8 cellular contexts compared by ENCODE assay signal in the genomic region with DNA sequence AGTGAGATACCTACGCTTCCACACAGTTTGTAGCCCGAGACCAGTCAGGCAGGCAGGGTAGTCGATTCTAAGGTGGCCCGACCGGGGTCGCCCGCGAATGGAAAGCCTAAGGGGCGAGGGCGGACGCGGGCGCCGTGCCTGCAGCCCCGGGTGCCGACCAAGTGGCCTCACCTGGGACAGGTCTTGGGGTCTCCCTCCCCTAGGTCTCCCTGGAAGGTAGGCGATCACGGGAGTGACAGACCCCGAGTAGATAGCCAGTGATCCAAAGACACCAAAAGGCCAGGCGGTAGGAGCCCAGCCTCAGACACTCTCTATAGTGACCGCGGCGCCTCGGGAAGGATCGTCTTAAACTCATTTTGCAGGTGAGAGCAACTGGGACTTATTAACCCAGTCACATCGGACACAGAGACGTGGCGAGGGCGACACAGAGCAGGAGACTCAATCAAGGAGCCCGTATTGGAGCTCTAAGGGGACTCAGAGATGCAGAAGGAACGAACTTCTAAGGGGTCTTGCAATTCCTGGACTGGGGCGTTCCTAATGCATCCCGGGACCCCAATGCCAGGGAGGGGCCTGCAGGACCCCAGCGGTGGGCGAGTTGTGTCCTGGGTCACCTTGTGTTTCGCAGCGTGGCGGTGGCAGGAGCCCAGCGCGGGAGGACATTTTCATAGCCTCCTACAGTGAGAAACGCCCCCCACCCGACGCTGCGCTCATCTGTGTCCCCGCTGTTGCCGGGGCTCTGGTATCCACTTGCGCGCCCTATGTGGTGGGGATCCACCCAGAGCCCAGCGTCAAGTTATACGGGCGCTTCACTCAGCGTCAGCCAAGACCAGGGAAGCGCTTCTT. TPM values are rescaled to one million over a fixed set of nuclear protein-coding genes. Genes with fewer than 3 reads are reported as not detected.
DNase-seq lines count a peak whose midpoint lies in the region; ATAC-seq, FAIRE-seq and TF ChIP-seq lines count a peak whose summit lies in the region.
"Had no signal": no experiment of that assay in that cellular context is flagged by ENCODE, and none has a peak within 500 bp of the region (broad histone marks: within the 10 kb centered on the region; RNA-seq: fewer than 3 reads in every experiment).

No MANE protein-coding gene starts in this region.

- no peak overlapping the region for H3K14ac ChIP-seq in H1 (ENCODE audit: insufficient read length)

- H2AK5ac ChIP-seq in H1 (ENCODE audit: low read depth, low read length) = no peak overlapping the region

- no peaks in the 10 kb centered on the region for H3F3A ChIP-seq in MM.1S (ENCODE audit: insufficient read depth, low read length)

- H3K4me1 ChIP-seq in MM.1S (ENCODE audit: low read length) = no peaks in the 10 kb centered on the region
- peaks cover 0 to 12% (median 5%) of the 10 kb centered on the region in 4 experiments; a peak in 5 of 7 replicates for H3K4me1 ChIP-seq in H1 (replicated peaks in 1 of 4; ENCODE audit: control insufficient read depth in 3 of 4, insufficient read depth in 4 of 4, low read length in 3 of 4)

- H3K56ac ChIP-seq in H1 (replicated peaks; ENCODE audit: insufficient read length, low read depth, low read length) = no peak overlapping the region

- H3K79me2 ChIP-seq in MM.1S (ENCODE audit: low read length) (no peaks in the 10 kb centered on the region), H1 (ENCODE audit: control insufficient read depth in 1 of 2, insufficient read depth in 2 of 2, low read length in 2 of 2) (no peaks in the 10 kb centered on the region)

- H3K27me3 Mint-ChIP-seq in progenitor cell of endocrine pancreas = peaks cover 89% of the 10 kb centered on the region

- no peak overlapping the region for H3K9ac ChIP-seq in MM.1S (ENCODE audit: low read length)
- H3K9ac ChIP-seq in H1 (replicated peaks in 1 of 4; ENCODE audit: extremely low read depth in 1 of 4, low read depth in 3 of 4, low read length in 3 of 4) = no peak overlapping the region

- no peak for TF ChIP-seq POLR2A in H1 (IDR thresholded peaks at IDR 0.05; ENCODE audit: control extremely low read depth in 1 of 2, low read depth in 2 of 2, low read length in 2 of 2)
- TF ChIP-seq POLR2A in GM12892 (IDR thresholded peaks at IDR 0.05; ENCODE audit: low read depth, low read length) = no peak

- peaks cover 9% of the 10 kb centered on the region; the same call in 1 of the 2 replicates for H3K23me2 ChIP-seq in H1 (ENCODE audit: low read depth, low read length)

- H3K27ac ChIP-seq in MM.1S (ENCODE audit: low read length) (no peak overlapping the region), H1 (ENCODE audit: low read depth, low read length) (no peak overlapping the region)

- CTCF ChIA-PET in H1 (lab: Charles Lee; ENCODE audit: partially characterized antibody) = interaction anchor here (0.6 to 2.1 kb wide), 9 partner anchors 54 to 211 kb away, joined by 3 to 6 read pairs (median 4); partner anchors contain the start of gene PYGB

- H3K79me1 ChIP-seq in H1 (ENCODE audit: low read depth, low read length) = no peaks in the 10 kb centered on the region

- H3K27ac Mint-ChIP-seq in progenitor cell of endocrine pancreas = no peak overlapping the region

- no peak for DNase-seq in GM06990 (ENCODE audit: extremely low read depth, insufficient read length)
- no peak for DNase-seq in MM.1S
- DNase-seq in H1 (ENCODE audit: low read depth in 1 of 2, low spot score in 2 of 2) = no peak
- peak; percentile 37 for DNase-seq in progenitor cell of endocrine pancreas (ENCODE audit: low spot score, unreplicated experiment)
- no peak for DNase-seq in iPS-NIHi11 (ENCODE audit: low spot score)
- no peak for DNase-seq in GM12892 (ENCODE audit: insufficient read length)
- DNase-seq: NCI-H226 had no signal

- H4K91ac ChIP-seq in H1 (replicated peaks; ENCODE audit: insufficient read length, low read length) = no peak overlapping the region

- ATAC-seq in GM21447 (IDR thresholded peaks at IDR 0.05; ENCODE audit: unreplicated experiment) = no peak

- no peak overlapping the region for H3K4me3 Mint-ChIP-seq in progenitor cell of endocrine pancreas (ENCODE audit: low read depth)

- H3K23ac ChIP-seq in H1 (ENCODE audit: insufficient read length) = no peak overlapping the region

- TF ChIP-seq CTCF in GM06990 (IDR thresholded peaks at IDR 0.05; ENCODE audit: insufficient read depth, low read length, poor library complexity, severe bottlenecking) (peak; percentile 36), MM.1S (IDR thresholded peaks at IDR 0.05; ENCODE audit: low read length) (peak; percentile 50), H1 (IDR thresholded peaks at IDR 0.05; ENCODE audit: control extremely low read depth in 1 of 3, insufficient read depth in 1 of 3, low read depth in 1 of 3, low read length in 3 of 3) (no peak), progenitor cell of endocrine pancreas (IDR thresholded peaks at IDR 0.05; ENCODE audit: unreplicated experiment) (peak; percentile 64)

- POLR2A ChIA-PET in H1 (lab: Charles Lee; ENCODE audit: partially characterized antibody) = no interaction called here

- no peaks in the 10 kb centered on the region for H3K36me3 ChIP-seq in GM06990 (ENCODE audit: control insufficient read depth, insufficient read depth, low read length)
- no peaks in the 10 kb centered on the region for H3K36me3 ChIP-seq in MM.1S (replicated peaks; ENCODE audit: insufficient read depth, low read length)
- no peaks in the 10 kb centered on the region; a peak in 1 of 8 replicates for H3K36me3 ChIP-seq in H1 (ENCODE audit: control insufficient read depth in 2 of 4, insufficient read depth in 4 of 4, low read length in 3 of 4)

- H3K18ac ChIP-seq in H1 (ENCODE audit: extremely low read depth, low read length) = no peak overlapping the region

- no peaks in the 10 kb centered on the region for H3K4me1 Mint-ChIP-seq in progenitor cell of endocrine pancreas (ENCODE audit: low read depth)

- H2AFZ ChIP-seq in MM.1S (ENCODE audit: low read length) (0 out of 2 replicates have a peak overlapping the region, but pooled peaks have one; percentile 43), H1 (ENCODE audit: low read length) (no peak overlapping the region)

- H2BK120ac ChIP-seq in H1 (replicated peaks; ENCODE audit: low read depth, low read length) = no peak overlapping the region

- no peak for TF ChIP-seq RAD21 in H1 (IDR thresholded peaks at IDR 0.05 in 1 of 2, conservative IDR thresholded peaks at IDR 0.05 in 1 of 2; ENCODE audit: low read depth in 2 of 2, low read length in 2 of 2)

- H4K20me1 ChIP-seq in MM.1S (ENCODE audit: insufficient read depth, low read length) = no peaks in the 10 kb centered on the region
- peaks cover 2 to 4% of the 10 kb centered on the region in 2 experiments for H4K20me1 ChIP-seq in H1 (replicated peaks in 1 of 2; ENCODE audit: control insufficient read depth in 1 of 2, insufficient read depth in 2 of 2, low read length in 2 of 2)

- peak overlapping the region; percentile 6; the same call in 1 of the 2 replicates for H4K8ac ChIP-seq in H1 (ENCODE audit: extremely low read depth, insufficient read depth, low read length)

- no peak for TF ChIP-seq EP300 in H1 (IDR thresholded peaks at IDR 0.05; ENCODE audit: borderline replicate concordance in 1 of 2, low read depth in 2 of 2, low read length in 2 of 2)

- no peak for FAIRE-seq in H1 (lab: Jason Lieb, UNC)
- no peak for FAIRE-seq in GM12892 (lab: Jason Lieb, UNC)

- no peaks in the 10 kb centered on the region for H3K9me3 ChIP-seq in MM.1S (replicated peaks; ENCODE audit: insufficient read depth, low read length)
- H3K9me3 ChIP-seq in H1 (ENCODE audit: insufficient read depth in 2 of 2, low read depth in 1 of 2, low read length in 1 of 2) = no peaks in the 10 kb centered on the region

- H2BK5ac ChIP-seq in H1 (ENCODE audit: low read depth, low read length) = no peak overlapping the region

- no peak overlapping the region for H2BK20ac ChIP-seq in H1 (ENCODE audit: low read length)

- no peaks in the 10 kb centered on the region for H3K9me2 ChIP-seq in MM.1S (replicated peaks; ENCODE audit: insufficient read depth, low read length)

- WGBS in H1 (ENCODE audit: extremely low coverage in 1 of 2, insufficient coverage in 1 of 2, insufficient read length in 1 of 2, insufficient replicate concordance in 2 of 2, low coverage in 1 of 2, low lambda C conversion rate in 2 of 2, missing lambda C conversion rate in 1 of 2), 2 experiments = 8% methylated on average over 53 of the region's 53 CpGs; no CpG with 5 or more reads in 1 of the 2 experiments

- H3K9me3 Mint-ChIP-seq in progenitor cell of endocrine pancreas (ENCODE audit: low read depth) = no peaks in the 10 kb centered on the region

- no peak overlapping the region for H2BK15ac ChIP-seq in H1 (ENCODE audit: low read length)

- no peaks in the 10 kb centered on the region; the same call in 1 of the 2 replicates for H3K27me3 ChIP-seq in GM06990 (replicated peaks; ENCODE audit: control insufficient read depth, insufficient read depth, low read length)
- H3K27me3 ChIP-seq in MM.1S (replicated peaks; ENCODE audit: insufficient read depth, low read length) = peaks cover 19% of the 10 kb centered on the region
- H3K27me3 ChIP-seq in H1 (replicated peaks in 1 of 4; ENCODE audit: control insufficient read depth in 3 of 4, extremely low read depth in 1 of 4, insufficient read depth in 3 of 4, low read length in 3 of 4) = peaks cover 62 to 87% (median 78%) of the 10 kb centered on the region in 4 experiments

- H4K5ac ChIP-seq in H1 (ENCODE audit: insufficient read length, low read depth, low read length) = no peak overlapping the region

- peak overlapping the region; percentile 44; the same call in 1 of the 2 replicates for H3K4me2 ChIP-seq in MM.1S (ENCODE audit: low read depth, low read length)
- peak overlapping the region; percentile 70 to 91 for H3K4me2 ChIP-seq in H1 (ENCODE audit: insufficient read depth in 1 of 2, low read depth in 2 of 2, low read length in 2 of 2)

- no peaks in the 10 kb centered on the region for H3K36me3 Mint-ChIP-seq in progenitor cell of endocrine pancreas (ENCODE audit: insufficient read depth)

- no peak overlapping the region for H3K4ac ChIP-seq in H1 (replicated peaks; ENCODE audit: insufficient read length, low read depth, low read length)

- H3K4me3 ChIP-seq in GM06990 (replicated peaks; ENCODE audit: low read depth, low read length) (no peak overlapping the region), MM.1S (ENCODE audit: low read length) (0 out of 2 replicates have a peak overlapping the region, but pooled peaks have one; percentile 18), H1 (ENCODE audit: extremely low read depth in 1 of 4, insufficient read depth in 2 of 4, low read depth in 3 of 4, low read length in 4 of 4) (peak overlapping the region; percentile 18 to 53 (median 32); a peak in 5 of 8 replicates)

- H2BK12ac ChIP-seq in H1 (ENCODE audit: low read depth, low read length) = no peak overlapping the region

RNA-seq across cellular contexts. Expression of gene VSX1, which starts 2.1 kb away (rescaled TPM):
- not detected in 2 replicates for total RNA-seq in H1 (2021; fragmentation: NEBNext Ultra II Directional; extraction: Animal tissue kit (Norgen Biotek cat#: 25700))
- 0.05 and 0.14 TPM in 2 replicates for polyA plus RNA-seq in H1 (2011; rRNA removed)
- 0.04 TPM for polyA plus RNA-seq in H1 (2011; cell fraction: cytosol; rRNA removed)
- not detected for polyA plus RNA-seq in H1 (2011; cell fraction: nucleus; rRNA removed)
- not detected in 4 replicates for polyA plus RNA-seq in H1 (2012, experiment 1 of 2)
- not detected for polyA plus RNA-seq in H1 (2012, experiment 2 of 2)
- 0.10 TPM for polyA plus RNA-seq in H1 (2013, experiment 1 of 2)
- 0.04 TPM for polyA plus RNA-seq in H1 (2013, experiment 2 of 2)
- not detected in 2 replicates for polyA minus RNA-seq in H1 (2011; rRNA and poly(A)+ RNA removed)
- not detected for polyA minus RNA-seq in H1 (2011; cell fraction: cytosol; rRNA and poly(A)+ RNA removed)
- polyA minus RNA-seq in H1 (2011; cell fraction: nucleus; rRNA and poly(A)+ RNA removed) = 1.00 TPM
- not detected in 2 replicates for total RNA-seq in progenitor cell of endocrine pancreas
- not detected for polyA plus RNA-seq in GM12892 (2012; ENCODE audit: missing spikeins)

RNA-seq across cellular contexts. Expression of gene ACSS1, which starts 26.1 kb away (rescaled TPM):
- 2.2 and 2.6 TPM in 2 replicates for total RNA-seq in H1 (2021; fragmentation: NEBNext Ultra II Directional; extraction: Animal tissue kit (Norgen Biotek cat#: 25700))
- 3.3 and 3.4 TPM in 2 replicates for polyA plus RNA-seq in H1 (2011; rRNA removed)
- polyA plus RNA-seq in H1 (2011; cell fraction: cytosol; rRNA removed) = 3.7 TPM
- polyA plus RNA-seq in H1 (2011; cell fraction: nucleus; rRNA removed) = 5.8 TPM
- polyA plus RNA-seq in H1 (2012, experiment 1 of 2) = 2.6 to 4.3 TPM (median 3.7 TPM) in 4 replicates
- 2.2 TPM for polyA plus RNA-seq in H1 (2012, experiment 2 of 2)
- polyA plus RNA-seq in H1 (2013, experiment 1 of 2) = 1.2 TPM
- polyA plus RNA-seq in H1 (2013, experiment 2 of 2) = 1.1 TPM
- 3.4 and 6.8 TPM in 2 replicates for polyA minus RNA-seq in H1 (2011; rRNA and poly(A)+ RNA removed)
- polyA minus RNA-seq in H1 (2011; cell fraction: cytosol; rRNA and poly(A)+ RNA removed) = 2.1 TPM
- polyA minus RNA-seq in H1 (2011; cell fraction: nucleus; rRNA and poly(A)+ RNA removed) = 2.3 TPM
- total RNA-seq in progenitor cell of endocrine pancreas = 0.67 and 0.72 TPM in 2 replicates
- 15.1 TPM for polyA plus RNA-seq in GM12892 (2012; ENCODE audit: missing spikeins)

Comparison
In these comparisons a context has a peak if more than half of its experiments do, and no peak if none do; other contexts are left out.
1. CTCF ChIP-seq: peak in GM06990 (single experiment), MM.1S (single experiment) and progenitor cell of endocrine pancreas (single experiment); none in H1 (0 of 3).